In genomic region chr1:15886613-15887167, GRCh38 we compare ENCODE assay signal across 8 cellular contexts. TPM values are rescaled to one million over a fixed set of nuclear protein-coding genes. Genes with fewer than 3 reads are reported as not detected.
DNase-seq lines count a peak whose midpoint lies in the region; ATAC-seq and TF ChIP-seq lines count a peak whose summit lies in the region.

No MANE protein-coding gene starts in this region.

- no peak for DNase-seq in A673 (ENCODE audit: low spot score)
- no peak for DNase-seq in NCI-H510A (lab: John Stamatoyannopoulos, UW)
- DNase-seq in NCI-H2227 treated with DMSO at 0.1 percent for 48 hours (lab: John Stamatoyannopoulos, UW) = no peak
- DNase-seq in LoVo (ENCODE audit: low spot score) = no peak
- DNase-seq in stimulated activated CD4-positive, alpha-beta T cell treated with anti-CD3 and anti-CD28 coated beads, Interleukin-4, amount 100 ng/mL, for 4 hours = no peak

- no peak for TF ChIP-seq CTCF in A673 (conservative IDR thresholded peaks at IDR 0.05; ENCODE audit: low read depth, low read length)

- H3K27me3 ChIP-seq in A673 (replicated peaks; ENCODE audit: insufficient read depth, low read depth, low read length, poor library complexity) = no peaks in the 10 kb centered on the region
- no peaks in the 10 kb centered on the region for H3K27me3 ChIP-seq in muscle layer of duodenum (ENCODE audit: low read depth, low read length)

- POLR2A ChIA-PET in A673 (lab: Charles Lee; ENCODE audit: low non-redundant PET) = interaction anchor here (0.7 kb wide), 1 partner anchor 36 kb away, joined by 4 read pairs; no protein-coding TSS in a partner anchor

- H3K4me1 ChIP-seq in A673 (ENCODE audit: insufficient read depth, low read length, poor library complexity, severe bottlenecking) = peaks cover 35% of the 10 kb centered on the region
- H3K4me1 ChIP-seq in muscle layer of duodenum (ENCODE audit: control insufficient read depth in 1 of 2, insufficient read depth in 2 of 2, low read length in 2 of 2) = peaks cover 18 to 32% of the 10 kb centered on the region in 2 donors

- CTCF ChIA-PET in A673 (lab: Charles Lee) = no interaction called here

- no TSS peak for BruUV-seq in A673 (replicated peaks; lab: Mats Ljungman, UMichigan)

- intact Hi-C loops in A673 (cut with micrococcal nuclease; ENCODE audit: unreplicated experiment) = loop anchor here (5.0 kb wide), 1 partner anchor 34 kb away; no protein-coding TSS in a partner anchor

- H3K4me3 ChIP-seq in A673 (ENCODE audit: low read depth, low read length, poor library complexity, severe bottlenecking) (peak overlapping the region; percentile 36), muscle layer of duodenum (ENCODE audit: low read depth in 1 of 2, low read length in 2 of 2) (peak overlapping the region; percentile 58 to 73)

- H3K27ac ChIP-seq in A673 (ENCODE audit: low read depth, low read length, poor library complexity, severe bottlenecking) (peak overlapping the region; percentile 74), cingulate gyrus (ENCODE audit: low read depth, low read length) (peak overlapping the region; percentile 96), muscle layer of duodenum (ENCODE audit: low read length) (peak overlapping the region; percentile 98)

- no peaks in the 10 kb centered on the region for H3K9me3 ChIP-seq in A673 (ENCODE audit: low read depth, low read length, poor library complexity, severe bottlenecking)
- H3K9me3 ChIP-seq in muscle layer of duodenum (ENCODE audit: control insufficient read depth in 1 of 2, low read length in 2 of 2) = no peaks in the 10 kb centered on the region

- ATAC-seq in HG02798 (IDR thresholded peaks at IDR 0.05; ENCODE audit: poor library complexity, unreplicated experiment) = peak; percentile 6

- H3K36me3 ChIP-seq in A673 (ENCODE audit: insufficient read depth, low read length, poor library complexity, severe bottlenecking) = peaks cover 5% of the 10 kb centered on the region
- H3K36me3 ChIP-seq in muscle layer of duodenum (ENCODE audit: control insufficient read depth in 1 of 2, insufficient read depth in 2 of 2, low read length in 2 of 2) = peaks cover 3 to 4% of the 10 kb centered on the region in 2 donors

RNA-seq across cellular contexts. Expression of gene SPEN, which starts 39.2 kb away (rescaled TPM):
- total RNA-seq in A673 (2021) = 70.3 and 74.3 TPM in 2 replicates
